21 cellular contexts compared by ENCODE assay signal in genomic region chr9:12185856-12186255, GRCh38.
"Had no signal": no experiment of that assay in that cellular context is flagged by ENCODE, and none has a peak within 500 bp of the region (broad histone marks: within the 10 kb centered on the region; RNA-seq: fewer than 3 reads in every experiment).

No MANE protein-coding gene starts in this region.

- H2AFZ ChIP-seq: hepatocyte had no signal

- FAIRE-seq: endometrium had no signal

- H3K4me1 ChIP-seq: esophagus muscularis mucosa, right lobe of liver, upper lobe of right lung had no signal

- H3K4me3 ChIP-seq: coronary artery, esophagus muscularis mucosa, hepatocyte, ovary, right lobe of liver, smooth muscle cell, thoracic aorta, upper lobe of right lung had no signal

- H3K4me2 ChIP-seq: hepatocyte, smooth muscle cell had no signal

- DNase-seq: activated CD4-positive, alpha-beta T cell treated with anti-CD3 and anti-CD28 coated beads, Interleukin-2, amount 10 ng/mL, durations not matched to agents 24 days and 14 days; activated CD8-positive, alpha-beta T cell treated with anti-CD3 and anti-CD28 coated beads for 36 hours; activated naive CD4-positive, alpha-beta T cell treated with anti-CD3 and anti-CD28 coated beads for 36 hours; activated T-cell treated with anti-CD3 and anti-CD28 coated beads, Interleukin-2, amount 50 U/mL, for 4 hours; anterior cingulate cortex; brain microvascular endothelial cell; left cardiac atrium; naive thymus-derived CD8-positive, alpha-beta T cell; ovary; right lobe of liver; stimulated activated CD4-positive, alpha-beta T cell treated with anti-CD3 and anti-CD28 coated beads, Interleukin-4, amount 100 ng/mL, for 24 hours; stimulated activated naive B cell treated with anti-CD40 and anti-IgM and Interleukin-4, amounts not matched to agents 10 μg/mL and 1 μg/mL and 100 μg/mL, for 72 hours; T-helper 1 cell; T1000; upper lobe of right lung had no signal

- H3K27me3 ChIP-seq: brain microvascular endothelial cell, esophagus muscularis mucosa, hepatocyte, ovary, right lobe of liver, upper lobe of right lung had no signal

- H3K79me2 ChIP-seq: hepatocyte had no signal

- H3K27ac ChIP-seq: brain microvascular endothelial cell, coronary artery, esophagus muscularis mucosa, hepatocyte, ovary, right lobe of liver, thoracic aorta, upper lobe of right lung had no signal

- ATAC-seq: activated CD8-positive, alpha-beta T cell treated with anti-CD3 and anti-CD28 coated beads for 36 hours; activated T-cell treated with anti-CD3 and anti-CD28 coated beads, Interleukin-2, amount 50 U/mL, for 4 hours; left cardiac atrium; naive thymus-derived CD8-positive, alpha-beta T cell; right lobe of liver; stimulated activated naive B cell treated with anti-CD40 and anti-IgM and Interleukin-4, amounts not matched to agents 10 μg/mL and 1 μg/mL and 100 μg/mL, for 72 hours; upper lobe of right lung had no signal

- H3K36me3 ChIP-seq: brain microvascular endothelial cell, esophagus muscularis mucosa, ovary, right lobe of liver, thoracic aorta, upper lobe of right lung had no signal

- H3K9me3 ChIP-seq: esophagus muscularis mucosa, ovary, right lobe of liver, thoracic aorta, upper lobe of right lung had no signal
